Comparison of ENCODE assay signal across 2 cellular contexts in the genomic region with DNA sequence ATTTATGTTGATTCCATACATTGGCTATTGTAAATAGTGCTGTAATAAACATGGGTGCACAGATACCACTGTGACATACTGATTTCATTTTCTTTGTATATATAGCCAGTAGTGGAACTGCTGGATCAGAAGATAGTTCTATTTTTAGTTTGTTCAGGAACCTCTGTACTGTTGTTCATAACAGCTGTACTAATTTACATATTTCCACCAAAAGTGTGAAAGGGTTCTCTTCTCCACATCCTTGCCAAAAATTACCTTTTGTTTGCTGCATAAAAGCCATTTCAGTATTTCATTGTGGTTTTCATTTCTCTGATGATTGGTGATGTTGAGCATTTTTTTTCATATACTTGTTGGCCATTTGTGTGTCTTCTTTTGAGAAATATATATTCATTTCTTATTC.
TF ChIP-seq lines count a peak whose summit lies in the region.

No MANE protein-coding gene starts in this region.

TF ChIP-seq in HCT116, 20 proteins besides CTCF, POLR2A, EP300 and RAD21 (continued from another document):
- TF ChIP-seq SIN3A (IDR thresholded peaks at IDR 0.05; ENCODE audit: low read depth) (no peak), SRF (IDR thresholded peaks at IDR 0.05; ENCODE audit: low read depth) (no peak), CBX3 (IDR thresholded peaks at IDR 0.05; ENCODE audit: low read depth) (no peak), JUND (IDR thresholded peaks at IDR 0.05) (no peak), TCF7L2 (IDR thresholded peaks at IDR 0.05; ENCODE audit: borderline replicate concordance, extremely low read depth, insufficient read depth, insufficient read length) (no peak)

TF ChIP-seq in endothelial cell of umbilical vein, 7 proteins besides CTCF, POLR2A, EP300 and RAD21 (continued from another document):
- no peak for TF ChIP-seq MYC (IDR thresholded peaks at IDR 0.05; ENCODE audit: low read depth, low read length)
- TF ChIP-seq POLR2AphosphoS5 (IDR thresholded peaks at IDR 0.05; ENCODE audit: insufficient read depth, low read depth, low read length): no peak
- no peak for TF ChIP-seq EZH2 (IDR thresholded peaks at IDR 0.05; ENCODE audit: borderline replicate concordance, low read depth, low read length, severe bottlenecking)
- no peak for TF ChIP-seq JUN (IDR thresholded peaks at IDR 0.05; ENCODE audit: borderline replicate concordance, insufficient read depth, insufficient read length, low read depth)
- no peak for TF ChIP-seq FOS (IDR thresholded peaks at IDR 0.05; ENCODE audit: borderline replicate concordance, insufficient read depth, low read length)
- TF ChIP-seq, protein P1, sequence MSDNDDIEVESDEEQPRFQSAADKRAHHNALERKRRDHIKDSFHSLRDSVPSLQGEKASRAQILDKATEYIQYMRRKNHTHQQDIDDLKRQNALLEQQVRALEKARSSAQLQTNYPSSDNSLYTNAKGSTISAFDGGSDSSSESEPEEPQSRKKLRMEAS (IDR thresholded peaks at IDR 0.05; ENCODE audit: insufficient read depth, insufficient read length): no peak
